Comparison of ENCODE assay signal across 13 cellular contexts in the genomic region with DNA sequence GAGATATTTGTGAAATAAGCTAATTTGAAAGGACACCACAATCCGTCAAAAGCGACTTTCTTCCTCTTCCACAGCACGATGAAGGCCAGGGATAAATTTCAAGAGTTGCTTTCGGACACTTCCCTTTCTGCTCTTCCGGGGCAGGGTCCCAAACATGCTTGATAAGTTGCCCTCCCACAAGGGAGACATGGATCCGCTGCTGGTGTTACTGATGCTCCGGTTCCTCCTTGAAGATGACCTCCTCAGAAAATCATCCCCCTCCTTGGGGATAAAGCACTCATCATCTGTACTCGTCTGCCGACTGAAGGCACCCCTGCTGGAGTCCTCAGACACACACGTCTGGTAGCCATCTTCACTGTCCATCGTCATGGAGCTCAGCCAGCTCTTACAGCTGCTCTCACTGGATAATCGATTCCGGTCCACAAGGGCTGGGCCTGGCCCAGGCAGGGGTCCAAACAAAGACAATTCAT. TPM values are rescaled to one million over a fixed set of nuclear protein-coding genes. Genes with fewer than 3 reads are reported as not detected.
DNase-seq lines count a peak whose midpoint lies in the region; ATAC-seq, FAIRE-seq and TF ChIP-seq lines count a peak whose summit lies in the region.
"Had no signal": no experiment of that assay in that cellular context is flagged by ENCODE, and none has a peak within 500 bp of the region (broad histone marks: within the 10 kb centered on the region; RNA-seq: fewer than 3 reads in every experiment).

No MANE protein-coding gene starts in this region.

- intact Hi-C loops in right cardiac atrium (cut with DNase I) (no loop called here), cardiac septum (cut with DNase I) (loop anchor here (10.0 kb wide), 1 partner anchor 69 kb away; no protein-coding TSS in a partner anchor), upper lobe of right lung (cut with DNase I) (no loop called here), kidney (cut with DNase I) (no loop called here)
- intact Hi-C loops in dendritic cell treated with granulocyte-macrophage colony-stimulating factor and Interleukin-4, amounts not matched to agents 40 ng/mL and 50 ng/mL, for 4 days (cut with micrococcal nuclease) = no loop called here

- no peak overlapping the region for H3K9ac ChIP-seq in kidney (ENCODE audit: low read length in 2 of 2)

- no peak overlapping the region for H3K4me3 ChIP-seq in right cardiac atrium (ENCODE audit: low read length)
- H3K4me3 ChIP-seq in upper lobe of right lung = no peak overlapping the region
- H3K4me3 ChIP-seq in kidney (ENCODE audit: low read length in 2 of 2) = no peak overlapping the region
- H3K4me3 ChIP-seq: PC-9 had no signal

- ATAC-seq in right cardiac atrium (peak; percentile 32 to 38), upper lobe of right lung (peak; percentile 63)

- 77% methylated on average over 13 of the region's 13 CpGs for WGBS in right cardiac atrium

- no peak for TF ChIP-seq CTCF in upper lobe of right lung (IDR thresholded peaks at IDR 0.05)
- TF ChIP-seq CTCF in kidney (IDR thresholded peaks at IDR 0.05; ENCODE audit: borderline replicate concordance, extremely low read depth, insufficient read depth) = no peak

- no peak for FAIRE-seq in kidney (lab: Jason Lieb, UNC)
- FAIRE-seq: G401.6, H54 had no signal

- H3K4me3 Mint-ChIP-seq in dendritic cell treated with granulocyte-macrophage colony-stimulating factor and Interleukin-4, amounts not matched to agents 40 ng/mL and 50 ng/mL, for 4 days = no peak overlapping the region

- peaks cover 78% of the 10 kb centered on the region for H3K4me1 Mint-ChIP-seq in dendritic cell treated with granulocyte-macrophage colony-stimulating factor and Interleukin-4, amounts not matched to agents 40 ng/mL and 50 ng/mL, for 4 days (ENCODE audit: low read depth)

- DNase-seq in right cardiac atrium (peak; percentile 25 to 48 (median 47)), cardiac septum (ENCODE audit: low spot score) (no peak), NOMO-1 treated with DMSO at 0.1 percent for 48 hours (lab: John Stamatoyannopoulos, UW; ENCODE audit: unreplicated experiment) (peak; percentile 65), upper lobe of right lung (no peak), NCI-H446 (lab: John Stamatoyannopoulos, UW) (no peak), NCI-H526 (lab: John Stamatoyannopoulos, UW) (no peak), kidney (no peak)
- DNase-seq: NCI-H2107, PC-9 had no signal

- H3K9me3 ChIP-seq in right cardiac atrium (ENCODE audit: control insufficient read depth, low read length) = no peaks in the 10 kb centered on the region
- H3K9me3 ChIP-seq in upper lobe of right lung = no peaks in the 10 kb centered on the region
- H3K9me3 ChIP-seq in kidney (ENCODE audit: control insufficient read depth in 1 of 2, low read length in 2 of 2) = no peaks in the 10 kb centered on the region

- H3K4me1 ChIP-seq in right cardiac atrium (ENCODE audit: control insufficient read depth, insufficient read depth, low read length) (no peaks in the 10 kb centered on the region), upper lobe of right lung (peaks cover 5% of the 10 kb centered on the region), kidney (ENCODE audit: control insufficient read depth in 1 of 2, insufficient read depth in 1 of 2, low read depth in 1 of 2, low read length in 2 of 2) (peaks cover 0 to 4% of the 10 kb centered on the region in 2 donors)

- H3K27me3 Mint-ChIP-seq in dendritic cell treated with granulocyte-macrophage colony-stimulating factor and Interleukin-4, amounts not matched to agents 40 ng/mL and 50 ng/mL, for 4 days = no peaks in the 10 kb centered on the region

- H3K27ac ChIP-seq in right cardiac atrium (ENCODE audit: low read length) (no peak overlapping the region), upper lobe of right lung (no peak overlapping the region), kidney (ENCODE audit: low read depth in 2 of 2, low read length in 2 of 2) (no peak overlapping the region)
- H3K27ac ChIP-seq: PC-9 had no signal

- H3K27me3 ChIP-seq in right cardiac atrium (ENCODE audit: control insufficient read depth, insufficient read depth) (no peaks in the 10 kb centered on the region), upper lobe of right lung (no peaks in the 10 kb centered on the region)

- H3K36me3 Mint-ChIP-seq in dendritic cell treated with granulocyte-macrophage colony-stimulating factor and Interleukin-4, amounts not matched to agents 40 ng/mL and 50 ng/mL, for 4 days (ENCODE audit: low read depth) = peaks cover 71% of the 10 kb centered on the region

- H3K9me3 Mint-ChIP-seq in dendritic cell treated with granulocyte-macrophage colony-stimulating factor and Interleukin-4, amounts not matched to agents 40 ng/mL and 50 ng/mL, for 4 days = no peaks in the 10 kb centered on the region

- peak overlapping the region; percentile 94 for H3K27ac Mint-ChIP-seq in dendritic cell treated with granulocyte-macrophage colony-stimulating factor and Interleukin-4, amounts not matched to agents 40 ng/mL and 50 ng/mL, for 4 days

- H3K36me3 ChIP-seq in upper lobe of right lung (no peaks in the 10 kb centered on the region), kidney (ENCODE audit: control insufficient read depth in 1 of 2, insufficient read depth in 2 of 2, low read length in 2 of 2) (no peaks in the 10 kb centered on the region)

RNA-seq across cellular contexts. Expression of a gene that starts 28.2 kb away (rescaled TPM):
- total RNA-seq in right cardiac atrium (1 to 10 TPM; 2.3 to 4.2 (median 3.2) TPM), cardiac septum (2.5 TPM), upper lobe of right lung (34.7 TPM), kidney (24.0 TPM)
- polyA plus RNA-seq in right cardiac atrium (1.3 TPM), kidney (ENCODE audit: insufficient read depth, low read depth, low replicate concordance) (3.5 TPM)
- total RNA-seq: PC-9 had no signal
- polyA plus RNA-seq: BJ had no signal

Comparison
In these comparisons a context has a peak if more than half of its experiments do, and no peak if none do; other contexts are left out.
1. DNase-seq: peak in right cardiac atrium (3 of 3) and NOMO-1 treated with DMSO at 0.1 percent for 48 hours (single experiment); none in cardiac septum (single experiment), upper lobe of right lung (single experiment), NCI-H446 (0 of 2), NCI-H526 (0 of 2) and kidney (single experiment).